ENCODE assay signal across 9 cellular contexts in genomic region chr2:85470850-85471800, GRCh38. TPM values are rescaled to one million over a fixed set of nuclear protein-coding genes. Genes with fewer than 3 reads are reported as not detected.
A peak's percentile ranks its signal among the peaks of the same experiment; 100 is the strongest.
DNase-seq lines count a peak whose midpoint lies in the region; ATAC-seq and TF ChIP-seq lines count a peak whose summit lies in the region.
"Had no signal": no experiment of that assay in that cellular context is flagged by ENCODE, and none has a peak within 500 bp of the region (broad histone marks: within the 10 kb centered on the region; RNA-seq: fewer than 3 reads in every experiment).

No MANE protein-coding gene starts in this region.

- TF ChIP-seq CTCF in right lobe of liver (IDR thresholded peaks at IDR 0.05) (no peak), tibial nerve (IDR thresholded peaks at IDR 0.05) (no peak), lower leg skin (IDR thresholded peaks at IDR 0.05) (no peak)

- H3K36me3 ChIP-seq in right lobe of liver: no peaks in the 10 kb centered on the region
- no peaks in the 10 kb centered on the region for H3K36me3 ChIP-seq in tibial nerve

- CTCF ChIA-PET in activated CD4-positive, alpha-beta T cell treated with anti-CD3 and anti-CD28 coated beads for 36 hours (lab: Charles Lee): interaction anchor here (0.6 kb wide), 1 partner anchor 738 kb away, joined by 3 read pairs; no protein-coding TSS in a partner anchor

- H3K4me3 ChIP-seq in right lobe of liver (no peak overlapping the region), tibial nerve (no peak overlapping the region), lower leg skin (ENCODE audit: low read depth, poor library complexity, severe bottlenecking) (no peak overlapping the region)

- peaks cover 0 to 77% (median 18%) of the 10 kb centered on the region in 4 donors for H3K4me1 ChIP-seq in right lobe of liver
- peaks cover 0 to 22% (median 11%) of the 10 kb centered on the region in 4 donors for H3K4me1 ChIP-seq in tibial nerve

- peak overlapping the region; percentile 16 to 87 (median 84) for H3K27ac ChIP-seq in right lobe of liver
- peak overlapping the region in 3 of 4 donors; percentile 58 to 69 (median 67) for H3K27ac ChIP-seq in tibial nerve

- DNase-seq in activated CD4-positive, alpha-beta T cell treated with anti-CD3 and anti-CD28 coated beads for 36 hours: no peak
- no peak for DNase-seq in activated CD4-positive, alpha-beta T cell treated with anti-CD3 and anti-CD28 coated beads, Interleukin-2, amount 50 U/mL, for 1 hour
- DNase-seq in amniotic epithelial cell (ENCODE audit: low read depth) (peak; percentile 32), right lobe of liver (peak; percentile 75 to 89 (median 88)), tibial nerve (ENCODE audit: low spot score in 2 of 2) (no peak), lower leg skin (ENCODE audit: low spot score in 2 of 2) (no peak)
- DNase-seq: NCI-H1092 had no signal

- no peak overlapping the region for H3K4me3 Mint-ChIP-seq in activated CD4-positive, alpha-beta T cell treated with anti-CD3 and anti-CD28 coated beads for 36 hours

- no peaks in the 10 kb centered on the region for H3K9me3 Mint-ChIP-seq in activated CD4-positive, alpha-beta T cell treated with anti-CD3 and anti-CD28 coated beads for 36 hours (ENCODE audit: low read depth)

- H3K27me3 ChIP-seq in right lobe of liver (no peaks in the 10 kb centered on the region), tibial nerve (no peaks in the 10 kb centered on the region)

- POLR2A ChIA-PET in activated CD4-positive, alpha-beta T cell treated with anti-CD3 and anti-CD28 coated beads for 36 hours (lab: Charles Lee): no interaction called here

- intact Hi-C loops in activated CD4-positive, alpha-beta T cell treated with anti-CD3 and anti-CD28 coated beads for 36 hours (cut with DNase I, micrococcal nuclease): no loop called here
- intact Hi-C loops in right lobe of liver (cut with DNase I) (no loop called here), lower leg skin (cut with DNase I; ENCODE audit: low total_unique reads) (no loop called here)

- no peak for TF ChIP-seq EP300 in tibial nerve (IDR thresholded peaks at IDR 0.05)

- H3K9me3 ChIP-seq in right lobe of liver (no peaks in the 10 kb centered on the region), tibial nerve (no peaks in the 10 kb centered on the region)

- no peak overlapping the region for H3K27ac Mint-ChIP-seq in activated CD4-positive, alpha-beta T cell treated with anti-CD3 and anti-CD28 coated beads for 36 hours

- TF ChIP-seq POLR2A in right lobe of liver (IDR thresholded peaks at IDR 0.05) (no peak), tibial nerve (IDR thresholded peaks at IDR 0.05) (no peak), lower leg skin (IDR thresholded peaks at IDR 0.05) (no peak)

- H3K36me3 Mint-ChIP-seq in activated CD4-positive, alpha-beta T cell treated with anti-CD3 and anti-CD28 coated beads for 36 hours (ENCODE audit: low read depth): no peaks in the 10 kb centered on the region

- H3K27me3 Mint-ChIP-seq in activated CD4-positive, alpha-beta T cell treated with anti-CD3 and anti-CD28 coated beads for 36 hours: no peaks in the 10 kb centered on the region

- no peaks in the 10 kb centered on the region for H3K4me1 Mint-ChIP-seq in activated CD4-positive, alpha-beta T cell treated with anti-CD3 and anti-CD28 coated beads for 36 hours

- ATAC-seq in activated CD4-positive, alpha-beta T cell treated with anti-CD3 and anti-CD28 coated beads for 36 hours: peak; percentile 12
- ATAC-seq in right lobe of liver (peak; percentile 62 to 84 (median 78)), HG03432 (IDR thresholded peaks at IDR 0.05; ENCODE audit: unreplicated experiment) (no peak), HG03457 (IDR thresholded peaks at IDR 0.05; ENCODE audit: unreplicated experiment) (no peak)

- WGBS in right lobe of liver (ENCODE audit: insufficient coverage, low coverage, low lambda C conversion rate, missing lambda C conversion rate): 14% methylated on average over 11 of the region's 11 CpGs
- WGBS in tibial nerve, 2 donors: 35 to 36% methylated on average over 11 of the region's 11 CpGs
- 32 to 39% methylated on average over 11 of the region's 11 CpGs for WGBS in lower leg skin, 2 donors

RNA-seq across cellular contexts. Expression of gene SH2D6, which starts 52.6 kb away (rescaled TPM):
- total RNA-seq in activated CD4-positive, alpha-beta T cell treated with anti-CD3 and anti-CD28 coated beads for 36 hours: 1 to 10 TPM; 1.7 to 2.2 TPM
- total RNA-seq in right lobe of liver (1 to 10 TPM in 3 of 6 experiments, under 1 TPM in 1, not detected in 2; 0.40 to 3.7 (median 2.3) TPM), tibial nerve (1 to 10 TPM in 1 of 4 donors, not detected in 3; 1.1 TPM), lower leg skin (not detected)

Comparison
In these comparisons a context has a peak if more than half of its experiments do, and no peak if none do; other contexts are left out.
1. ATAC-seq: peak in activated CD4-positive, alpha-beta T cell treated with anti-CD3 and anti-CD28 coated beads for 36 hours (single experiment) and right lobe of liver (4 of 4); none in HG03432 (single experiment) and HG03457 (single experiment).
2. DNase-seq: peak in amniotic epithelial cell (single experiment) and right lobe of liver (3 of 3); none in activated CD4-positive, alpha-beta T cell treated with anti-CD3 and anti-CD28 coated beads for 36 hours (single experiment), activated CD4-positive, alpha-beta T cell treated with anti-CD3 and anti-CD28 coated beads, Interleukin-2, amount 50 U/mL, for 1 hour (single experiment), tibial nerve (0 of 2) and lower leg skin (0 of 2).